Comparison of ENCODE assay signal across 40 cellular contexts in the genomic region with DNA sequence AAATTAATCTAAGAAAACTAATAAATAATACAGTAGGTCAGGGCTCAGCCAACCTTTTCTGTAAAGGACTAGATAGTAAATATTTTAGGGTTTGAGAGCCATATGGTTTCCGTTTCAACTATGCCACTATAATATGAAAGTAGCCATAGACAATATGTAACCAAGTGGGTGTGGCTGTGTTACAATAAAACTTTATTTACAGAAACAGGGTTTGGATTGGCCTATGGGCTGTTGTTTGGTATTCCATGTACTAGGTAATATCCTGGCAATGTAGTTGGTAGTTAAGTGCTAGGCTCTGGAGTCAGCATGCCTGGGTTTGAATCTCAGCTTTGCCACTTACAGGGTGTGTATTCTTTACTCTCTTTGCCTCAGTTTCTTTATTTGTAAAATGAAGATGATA.
"Had no signal": no experiment of that assay in that cellular context is flagged by ENCODE, and none has a peak within 500 bp of the region (broad histone marks: within the 10 kb centered on the region; RNA-seq: fewer than 3 reads in every experiment).

No MANE protein-coding gene starts in this region.

- H3K36me3 ChIP-seq: adrenal gland, ascending aorta, brain microvascular endothelial cell, breast epithelium, cardiac muscle cell had no signal

- H3K4me3 Mint-ChIP-seq: activated naive CD4-positive, alpha-beta T cell treated with anti-CD3 and anti-CD28 coated beads for 36 hours; activated naive CD4-positive, alpha-beta T cell treated with anti-CD3 and anti-CD28 coated beads, Interleukin-2, amount 10 ng/mL, durations not matched to agents 7 days and 5 days; activated naive CD4-positive, alpha-beta T cell treated with anti-CD3 and anti-CD28 coated beads, Interleukin-2, amount 50 U/mL, for 24 hours; activated naive CD8-positive, alpha-beta T cell; activated naive CD8-positive, alpha-beta T cell treated with anti-CD3 and anti-CD28 coated beads for 36 hours; activated naive CD8-positive, alpha-beta T cell treated with anti-CD3 and anti-CD28 coated beads, Interleukin-2, amount 10 ng/mL, durations not matched to agents 7 days and 5 days; activated naive CD8-positive, alpha-beta T cell treated with anti-CD3 and anti-CD28 coated beads, Interleukin-2, amount 50 U/mL, for 24 hours; activated T-cell treated with anti-CD3 and anti-CD28 coated beads, Interleukin-2, amount 50 U/mL, for 24 hours; activated T-cell treated with anti-CD3 and anti-CD28 coated beads, Interleukin-2, amount 50 U/mL, for 4 hours; activated T-cell treated with anti-CD3 and anti-CD28 coated beads, Interleukin-2, amount 50 U/mL, for 72 hours; activated T-helper 1 cell treated with anti-CD3 and anti-CD28 coated beads, Interleukin-12 subunit alpha, Interleukin-12 subunit beta, Interleukin-2, Interleukin-4 antibody, amounts not matched to agents 30 ng/mL and 10 ng/mL and 1 ng/mL, durations not matched to agents 14 hours and 24 hours and 36 hours; activated T-helper 17 cell treated with anti-CD3 and anti-CD28 coated beads, Interleukin-2, amount 50 U/mL, for 72 hours; brain; central memory CD8-positive, alpha-beta T cell had no signal

- H3K9me3 Mint-ChIP-seq: activated naive CD4-positive, alpha-beta T cell treated with anti-CD3 and anti-CD28 coated beads for 36 hours; activated naive CD4-positive, alpha-beta T cell treated with anti-CD3 and anti-CD28 coated beads, Interleukin-2, amount 10 ng/mL, durations not matched to agents 7 days and 5 days; activated naive CD8-positive, alpha-beta T cell treated with anti-CD3 and anti-CD28 coated beads, Interleukin-2, amount 10 ng/mL, durations not matched to agents 7 days and 5 days; activated T-cell treated with anti-CD3 and anti-CD28 coated beads, Interleukin-2, amount 50 U/mL, for 24 hours; activated T-cell treated with anti-CD3 and anti-CD28 coated beads, Interleukin-2, amount 50 U/mL, for 4 hours; activated T-helper 1 cell treated with anti-CD3 and anti-CD28 coated beads, Interleukin-12 subunit alpha, Interleukin-12 subunit beta, Interleukin-2, Interleukin-4 antibody, amounts not matched to agents 30 ng/mL and 10 ng/mL and 1 ng/mL, durations not matched to agents 14 hours and 24 hours and 36 hours; activated T-helper 17 cell treated with anti-CD3 and anti-CD28 coated beads, Interleukin-2, amount 50 U/mL, for 72 hours; activated T-helper 2 cell treated with anti-CD3 and anti-CD28 coated beads, Interferon-gamma antibody, Interleukin-2, Interleukin-4, amounts not matched to agents 10 μg/mL and 5 μg/mL and 100 μg/mL, durations not matched to agents 14 hours and 24 hours and 36 hours; central memory CD8-positive, alpha-beta T cell had no signal

- FAIRE-seq: astrocyte, bronchial epithelial cell had no signal

- H3K27me3 ChIP-seq: adrenal gland, ascending aorta, body of pancreas, brain microvascular endothelial cell, cardiac muscle cell had no signal

- H3K9me3 ChIP-seq: adrenal gland, ascending aorta, body of pancreas, breast epithelium had no signal

- ATAC-seq: activated naive CD4-positive, alpha-beta T cell treated with anti-CD3 and anti-CD28 coated beads, Interleukin-2, amount 50 U/mL, for 72 hours; activated naive CD8-positive, alpha-beta T cell treated with anti-CD3 and anti-CD28 coated beads, Interleukin-2, amount 50 U/mL, for 24 hours; activated T-cell treated with anti-CD3 and anti-CD28 coated beads, Interleukin-2, amount 50 U/mL, for 4 hours; activated T-cell treated with anti-CD3 and anti-CD28 coated beads, Interleukin-2, amount 50 U/mL, for 72 hours; activated T-helper 17 cell treated with anti-CD3 and anti-CD28 coated beads, Interleukin-2, amount 50 U/mL, for 72 hours; body of pancreas had no signal

- H3K27ac Mint-ChIP-seq: activated naive CD4-positive, alpha-beta T cell treated with anti-CD3 and anti-CD28 coated beads for 36 hours; activated naive CD4-positive, alpha-beta T cell treated with anti-CD3 and anti-CD28 coated beads, Interleukin-2, amount 10 ng/mL, durations not matched to agents 7 days and 5 days; activated naive CD4-positive, alpha-beta T cell treated with anti-CD3 and anti-CD28 coated beads, Interleukin-2, amount 50 U/mL, for 24 hours; activated naive CD4-positive, alpha-beta T cell treated with anti-CD3 and anti-CD28 coated beads, Interleukin-2, amount 50 U/mL, for 72 hours; activated naive CD8-positive, alpha-beta T cell; activated naive CD8-positive, alpha-beta T cell treated with anti-CD3 and anti-CD28 coated beads for 36 hours; activated naive CD8-positive, alpha-beta T cell treated with anti-CD3 and anti-CD28 coated beads, Interleukin-2, amount 10 ng/mL, durations not matched to agents 7 days and 5 days; activated naive CD8-positive, alpha-beta T cell treated with anti-CD3 and anti-CD28 coated beads, Interleukin-2, amount 50 U/mL, for 24 hours; activated T-cell treated with anti-CD3 and anti-CD28 coated beads, Interleukin-2, amount 50 U/mL, for 24 hours; activated T-cell treated with anti-CD3 and anti-CD28 coated beads, Interleukin-2, amount 50 U/mL, for 72 hours; activated T-helper 1 cell treated with anti-CD3 and anti-CD28 coated beads, Interleukin-12 subunit alpha, Interleukin-12 subunit beta, Interleukin-2, Interleukin-4 antibody, amounts not matched to agents 30 ng/mL and 10 ng/mL and 1 ng/mL, durations not matched to agents 14 hours and 24 hours and 36 hours; activated T-helper 17 cell treated with anti-CD3 and anti-CD28 coated beads, Interleukin-2, amount 50 U/mL, for 72 hours; activated T-helper 2 cell treated with anti-CD3 and anti-CD28 coated beads, Interferon-gamma antibody, Interleukin-2, Interleukin-4, amounts not matched to agents 10 μg/mL and 5 μg/mL and 100 μg/mL, durations not matched to agents 14 hours and 24 hours and 36 hours; brain had no signal

- H3K27me3 Mint-ChIP-seq: activated naive CD4-positive, alpha-beta T cell treated with anti-CD3 and anti-CD28 coated beads, Interleukin-2, amount 10 ng/mL, durations not matched to agents 7 days and 5 days had no signal

- DNase-seq: activated effector memory CD4-positive, alpha-beta T cell treated with anti-CD3 and anti-CD28 coated beads, Interleukin-2, amount 50 U/mL, for 16 hours; activated effector memory CD4-positive, alpha-beta T cell treated with Interleukin-2 at 50 U/mL for 16 hours; activated gamma-delta T cell; activated gamma-delta T cell treated with Interleukin-2 at 50 U/mL for 16 hours; activated naive CD4-positive, alpha-beta T cell; activated naive CD4-positive, alpha-beta T cell treated with anti-CD3 and anti-CD28 coated beads for 36 hours; activated naive CD4-positive, alpha-beta T cell treated with anti-CD3 and anti-CD28 coated beads, Interleukin-2, amount 10 ng/mL, durations not matched to agents 7 days and 5 days; activated naive CD4-positive, alpha-beta T cell treated with anti-CD3 and anti-CD28 coated beads, Interleukin-2, amount 50 U/mL, for 16 hours; activated naive CD4-positive, alpha-beta T cell treated with Interleukin-2 at 50 U/mL for 16 hours; activated naive CD8-positive, alpha-beta T cell treated with anti-CD3 and anti-CD28 coated beads for 36 hours; activated naive CD8-positive, alpha-beta T cell treated with anti-CD3 and anti-CD28 coated beads, Interleukin-2, amount 10 ng/mL, durations not matched to agents 7 days and 5 days; activated naive CD8-positive, alpha-beta T cell treated with anti-CD3 and anti-CD28 coated beads, Interleukin-2, amount 50 U/mL, for 24 hours; activated T-cell treated with anti-CD3 and anti-CD28 coated beads, Interleukin-2, amount 50 U/mL, for 1 hour; activated T-cell treated with anti-CD3 and anti-CD28 coated beads, Interleukin-2, amount 50 U/mL, for 24 hours; activated T-cell treated with anti-CD3 and anti-CD28 coated beads, Interleukin-2, amount 50 U/mL, for 4 hours; activated T-cell treated with anti-CD3 and anti-CD28 coated beads, Interleukin-2, amount 50 U/mL, for 48 hours; activated T-cell treated with anti-CD3 and anti-CD28 coated beads, Interleukin-2, amount 50 U/mL, for 72 hours; adrenal gland; amniotic stem cell; amygdala; anterior cingulate cortex; aorta; body of pancreas; brain microvascular endothelial cell; caudate nucleus; central memory CD4-positive, alpha-beta T cell; cerebellar nuclear complex had no signal

- H3K36me3 Mint-ChIP-seq: activated naive CD4-positive, alpha-beta T cell treated with anti-CD3 and anti-CD28 coated beads, Interleukin-2, amount 10 ng/mL, durations not matched to agents 7 days and 5 days; activated naive CD4-positive, alpha-beta T cell treated with anti-CD3 and anti-CD28 coated beads, Interleukin-2, amount 50 U/mL, for 24 hours; activated naive CD4-positive, alpha-beta T cell treated with anti-CD3 and anti-CD28 coated beads, Interleukin-2, amount 50 U/mL, for 72 hours; activated naive CD8-positive, alpha-beta T cell; activated naive CD8-positive, alpha-beta T cell treated with anti-CD3 and anti-CD28 coated beads for 36 hours; activated naive CD8-positive, alpha-beta T cell treated with anti-CD3 and anti-CD28 coated beads, Interleukin-2, amount 10 ng/mL, durations not matched to agents 7 days and 5 days; brain had no signal

- H3K27ac ChIP-seq: adrenal gland, ascending aorta, body of pancreas, brain microvascular endothelial cell, breast epithelium, cardiac muscle cell had no signal

- H3K4me1 ChIP-seq: adrenal gland, ascending aorta, body of pancreas, breast epithelium had no signal

- H3K4me1 Mint-ChIP-seq: activated naive CD4-positive, alpha-beta T cell treated with anti-CD3 and anti-CD28 coated beads, Interleukin-2, amount 10 ng/mL, durations not matched to agents 7 days and 5 days; activated naive CD4-positive, alpha-beta T cell treated with anti-CD3 and anti-CD28 coated beads, Interleukin-2, amount 50 U/mL, for 24 hours; activated naive CD8-positive, alpha-beta T cell treated with anti-CD3 and anti-CD28 coated beads for 36 hours; activated naive CD8-positive, alpha-beta T cell treated with anti-CD3 and anti-CD28 coated beads, Interleukin-2, amount 10 ng/mL, durations not matched to agents 7 days and 5 days; activated naive CD8-positive, alpha-beta T cell treated with anti-CD3 and anti-CD28 coated beads, Interleukin-2, amount 50 U/mL, for 24 hours; activated T-helper 17 cell treated with anti-CD3 and anti-CD28 coated beads, Interleukin-2, amount 50 U/mL, for 72 hours; brain; central memory CD8-positive, alpha-beta T cell had no signal

- H3K4me3 ChIP-seq: adrenal gland, ascending aorta, body of pancreas, breast epithelium, cardiac muscle cell had no signal
